Comparison of ENCODE assay signal across 13 cellular contexts in genomic region chr11:66142370-66143263, GRCh38.
DNase-seq lines count a peak whose midpoint lies in the region; ATAC-seq and TF ChIP-seq lines count a peak whose summit lies in the region.
"Had no signal": no experiment of that assay in that cellular context is flagged by ENCODE, and none has a peak within 500 bp of the region (broad histone marks: within the 10 kb centered on the region; RNA-seq: fewer than 3 reads in every experiment).

No MANE protein-coding gene starts in this region.

- H3K27me3 ChIP-seq in RWPE2 (ENCODE audit: insufficient read depth, poor library complexity, severe bottlenecking) (no peaks in the 10 kb centered on the region), testis (no peaks in the 10 kb centered on the region)

- intact Hi-C loops in testis (cut with DNase I; ENCODE audit: low total_unique reads), result no loop called here

- 89 to 90% methylated on average over 12 of the region's 12 CpGs for WGBS in testis, 2 donors

- no peak for TF ChIP-seq POLR2A in testis (IDR thresholded peaks at IDR 0.05)

- no peak overlapping the region for H3K4me3 ChIP-seq in RWPE2 (ENCODE audit: severe bottlenecking)
- no peak overlapping the region for H3K4me3 ChIP-seq in testis
- H3K4me3 ChIP-seq: skin epidermis had no signal

- TF ChIP-seq CTCF in RWPE2 (IDR thresholded peaks at IDR 0.05; ENCODE audit: poor library complexity, severe bottlenecking) (peak; percentile 8), testis (IDR thresholded peaks at IDR 0.05) (no peak)

- H3K27ac ChIP-seq in RWPE2 (ENCODE audit: poor library complexity, severe bottlenecking), result peak overlapping the region; percentile 81
- no peak overlapping the region for H3K27ac ChIP-seq in testis
- H3K27ac ChIP-seq: skin epidermis had no signal

- H3K36me3 ChIP-seq in RWPE2 (ENCODE audit: low read depth) (peaks cover 7% of the 10 kb centered on the region; the same call in 1 of the 2 replicates), testis (ENCODE audit: low read depth, missing control alignments) (no peaks in the 10 kb centered on the region)

- H3K4me1 ChIP-seq in RWPE2 (ENCODE audit: insufficient read depth, poor library complexity, severe bottlenecking), result peaks cover 22% of the 10 kb centered on the region
- H3K4me1 ChIP-seq in testis, result no peaks in the 10 kb centered on the region

- peak; percentile 83 for ATAC-seq in RWPE2 (ENCODE audit: low read depth)
- ATAC-seq in GM21367 (IDR thresholded peaks at IDR 0.05; ENCODE audit: unreplicated experiment), result no peak

- H3K9me3 ChIP-seq in RWPE2 (ENCODE audit: severe bottlenecking) (peaks cover 4% of the 10 kb centered on the region), testis (no peaks in the 10 kb centered on the region)

- DNase-seq in AG08395 (ENCODE audit: low spot score) (peak; percentile 40), HPDE6-E6E7 (ENCODE audit: extremely low spot score) (peak; percentile 38), RWPE2 (ENCODE audit: low spot score) (no peak), hepatic stellate cell (ENCODE audit: low spot score) (peak; percentile 35), testis (no peak), NCI-H1417 treated with DMSO at 0.1 percent for 48 hours (lab: John Stamatoyannopoulos, UW) (no peak), NCI-H748 (lab: John Stamatoyannopoulos, UW; ENCODE audit: unreplicated experiment) (no peak)
- DNase-seq: activated CD4-positive, alpha-beta memory T cell treated with anti-CD3 and anti-CD28 coated beads for 36 hours; activated gamma-delta T cell; kidney; NCI-H2029 had no signal

Comparison
In these comparisons a context has a peak if more than half of its experiments do, and no peak if none do; other contexts are left out.
1. DNase-seq: peak in AG08395 (single experiment), HPDE6-E6E7 (single experiment) and hepatic stellate cell (single experiment); none in RWPE2 (single experiment), testis (single experiment), NCI-H1417 treated with DMSO at 0.1 percent for 48 hours (single experiment) and NCI-H748 (single experiment).